Comparison of ENCODE assay signal across 25 cellular contexts in genomic region chr17:13036776-13037175, GRCh38.
"Had no signal": no experiment of that assay in that cellular context is flagged by ENCODE, and none has a peak within 500 bp of the region (broad histone marks: within the 10 kb centered on the region; RNA-seq: fewer than 3 reads in every experiment).

No MANE protein-coding gene starts in this region.

- H3K4me3 Mint-ChIP-seq: activated CD4-positive, alpha-beta memory T cell treated with anti-CD3 and anti-CD28 coated beads, Interleukin-2, amount 10 ng/mL, durations not matched to agents 7 days and 5 days; activated CD4-positive, alpha-beta T cell treated with anti-CD3 and anti-CD28 coated beads, Interleukin-2, amount 10 ng/mL, durations not matched to agents 24 days and 14 days; activated naive CD4-positive, alpha-beta T cell treated with anti-CD3 and anti-CD28 coated beads, Interleukin-2, amount 50 U/mL, for 24 hours; activated naive CD8-positive, alpha-beta T cell treated with anti-CD3 and anti-CD28 coated beads, Interleukin-2, amount 50 U/mL, for 24 hours; natural killer cell treated with Interleukin-12 subunit alpha and Interleukin-12 subunit beta and Interleukin-15 and Interleukin-18, amount 100 ng/mL, for 72 hours; T-helper 17 cell had no signal

- H3K36me3 Mint-ChIP-seq: natural killer cell treated with Interleukin-12 subunit alpha and Interleukin-12 subunit beta and Interleukin-15 and Interleukin-18, amount 100 ng/mL, for 72 hours had no signal

- H3K9me3 Mint-ChIP-seq: natural killer cell treated with Interleukin-12 subunit alpha and Interleukin-12 subunit beta and Interleukin-15 and Interleukin-18, amount 100 ng/mL, for 72 hours had no signal

- H3K27ac Mint-ChIP-seq: activated CD4-positive, alpha-beta memory T cell treated with anti-CD3 and anti-CD28 coated beads, Interleukin-2, amount 10 ng/mL, durations not matched to agents 7 days and 5 days; activated CD4-positive, alpha-beta T cell treated with anti-CD3 and anti-CD28 coated beads, Interleukin-2, amount 10 ng/mL, durations not matched to agents 24 days and 14 days; activated naive CD4-positive, alpha-beta T cell treated with anti-CD3 and anti-CD28 coated beads, Interleukin-2, amount 50 U/mL, for 24 hours; activated naive CD8-positive, alpha-beta T cell treated with anti-CD3 and anti-CD28 coated beads, Interleukin-2, amount 50 U/mL, for 24 hours; activated T-helper 2 cell treated with anti-CD3 and anti-CD28 coated beads, Interferon-gamma antibody, Interleukin-2, Interleukin-4, amounts not matched to agents 10 μg/mL and 5 μg/mL and 100 μg/mL, durations not matched to agents 14 hours and 24 hours and 36 hours; natural killer cell treated with Interleukin-12 subunit alpha and Interleukin-12 subunit beta and Interleukin-15 and Interleukin-18, amount 100 ng/mL, for 72 hours; T-helper 17 cell had no signal

- DNase-seq: activated CD4-positive, alpha-beta memory T cell treated with anti-CD3 and anti-CD28 coated beads, Interleukin-2, amount 10 ng/mL, durations not matched to agents 7 days and 5 days; activated CD4-positive, alpha-beta T cell treated with anti-CD3 and anti-CD28 coated beads, Interleukin-2, amount 10 ng/mL, durations not matched to agents 24 days and 14 days; activated CD4-positive, CD25-positive, alpha-beta regulatory T cell treated with anti-CD3 and anti-CD28 coated beads, Interleukin-2, amount 50 U/mL, for 72 hours; activated naive CD8-positive, alpha-beta T cell treated with anti-CD3 and anti-CD28 coated beads, Interleukin-2, amount 50 U/mL, for 24 hours; activated T-cell treated with anti-CD3 and anti-CD28 coated beads, Interleukin-2, amount 50 U/mL, for 48 hours; cerebellar nuclear complex; cortex of kidney; foreskin melanocyte; islet precursor cell; left ventricle myocardium inferior; mesendoderm; posterior cingulate gyrus; right cardiac atrium; stimulated activated CD4-positive, alpha-beta T cell treated with anti-CD3 and anti-CD28 coated beads, Interleukin-2, amount 100 ng/mL, for 48 hours; stimulated activated naive CD4-positive, alpha-beta T cell treated with Interleukin-2 at 50 U/mL for 16 hours; SW 1271; T-helper 17 cell; T1000; testis; trophoblast cell had no signal

- H3K4me3 ChIP-seq: cardiac muscle cell, left ventricle myocardium inferior, lung, testis had no signal
